Comparison of ENCODE assay signal across 1 cellular context in genomic region chr3:148883163-148883562, GRCh38.
TF ChIP-seq lines count a peak whose summit lies in the region.

No MANE protein-coding gene starts in this region.

TF ChIP-seq in IMR-90, 13 proteins besides CTCF, POLR2A, EP300 and RAD21:
- no peak for TF ChIP-seq MAFK (IDR thresholded peaks at IDR 0.05; ENCODE audit: low read depth, low read length)
- TF ChIP-seq MXI1 (IDR thresholded peaks at IDR 0.05; ENCODE audit: borderline replicate concordance, low read depth, low read length), result no peak
- TF ChIP-seq CHD1 (IDR thresholded peaks at IDR 0.05; ENCODE audit: low read depth, low read length), result no peak
- no peak for TF ChIP-seq FOS (IDR thresholded peaks at IDR 0.05; ENCODE audit: low read depth, low read length)
- TF ChIP-seq RCOR1 (IDR thresholded peaks at IDR 0.05; ENCODE audit: insufficient replicate concordance, low read length), result no peak
- TF ChIP-seq ELK1 (IDR thresholded peaks at IDR 0.05; ENCODE audit: borderline replicate concordance, low read depth, low read length), result no peak
- TF ChIP-seq RFX5 (IDR thresholded peaks at IDR 0.05; ENCODE audit: low read depth, low read length), result no peak
- no peak for TF ChIP-seq BHLHE40 (IDR thresholded peaks at IDR 0.05; ENCODE audit: low read depth, low read length)
- TF ChIP-seq NFE2L2 (IDR thresholded peaks at IDR 0.05; ENCODE audit: low read depth, low read length), result no peak
- TF ChIP-seq SMC3 (IDR thresholded peaks at IDR 0.05; ENCODE audit: low read depth, low read length), result no peak
